8 cellular contexts compared by ENCODE assay signal in the genomic region with DNA sequence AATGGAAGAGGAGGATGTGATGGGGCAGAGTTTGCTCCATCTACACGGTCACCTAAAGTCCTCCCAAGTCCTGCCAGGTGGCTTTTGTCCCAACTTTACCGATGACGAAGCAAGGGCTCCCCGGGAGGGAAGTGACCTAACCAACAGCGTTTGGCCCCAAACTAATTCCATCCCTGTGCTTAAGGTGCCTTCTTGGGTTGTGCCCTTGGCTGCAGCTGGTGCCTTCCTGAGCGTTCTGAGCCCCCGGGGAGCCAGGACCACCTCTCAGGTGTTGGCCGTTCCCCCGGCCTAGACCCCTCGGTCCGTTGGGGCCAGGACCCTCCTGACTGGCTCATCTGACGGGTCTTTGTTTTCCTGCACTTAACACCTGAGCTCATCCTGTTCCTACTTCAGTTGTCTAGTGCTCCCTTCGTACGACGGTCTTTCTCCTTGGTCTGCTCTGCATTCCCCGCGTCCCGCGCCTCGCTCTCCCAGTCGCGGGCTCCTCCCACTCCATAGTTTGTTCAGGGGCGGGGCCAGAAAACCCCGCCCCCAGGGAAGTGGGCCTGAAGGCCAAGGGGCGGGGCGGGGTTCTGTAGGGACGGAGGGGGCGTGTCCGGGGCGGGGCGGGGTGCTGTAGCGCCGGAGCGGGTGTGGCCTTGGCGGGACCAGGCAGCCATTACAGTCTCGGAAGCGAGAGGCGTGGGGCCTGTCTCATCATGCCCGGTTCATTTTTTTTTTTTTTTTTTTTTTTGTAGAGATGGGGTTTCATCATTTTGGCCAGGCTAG. TPM values are rescaled to one million over a fixed set of nuclear protein-coding genes. Genes with fewer than 3 reads are reported as not detected.
DNase-seq lines count a peak whose midpoint lies in the region; ATAC-seq and TF ChIP-seq lines count a peak whose summit lies in the region.

No MANE protein-coding gene starts in this region.

- peak overlapping the region; percentile 91 for H3K27ac Mint-ChIP-seq in activated T-helper 17 cell treated with anti-CD3 and anti-CD28 coated beads, Interleukin-2, amount 50 U/mL, for 72 hours
- peak overlapping the region; percentile 91 for H3K27ac Mint-ChIP-seq in neural progenitor cell
- peak overlapping the region; percentile 84 to 85 for H3K27ac Mint-ChIP-seq in stimulated activated naive CD8-positive, alpha-beta T cell treated with anti-CD3 and anti-CD28 coated beads, Interleukin-15, amount 100 ng/mL, for 72 hours

- H3K9me3 ChIP-seq in Peyer's patch (no peaks in the 10 kb centered on the region), neural progenitor cell (ENCODE audit: low read depth) (no peaks in the 10 kb centered on the region)

- H3K4me3 ChIP-seq in Peyer's patch (peak overlapping the region; percentile 5 to 38 (median 22)), fibroblast of pulmonary artery (replicated peaks; ENCODE audit: low read depth, low read length) (peak overlapping the region; percentile 13), neural progenitor cell (peak overlapping the region; percentile 47)

- no peaks in the 10 kb centered on the region for H3K36me3 Mint-ChIP-seq in activated T-helper 17 cell treated with anti-CD3 and anti-CD28 coated beads, Interleukin-2, amount 50 U/mL, for 72 hours (ENCODE audit: low read depth)
- no peaks in the 10 kb centered on the region for H3K36me3 Mint-ChIP-seq in neural progenitor cell

- H3K9ac ChIP-seq in neural progenitor cell, result no peak overlapping the region

- peak overlapping the region; percentile 81 for H3K4me2 ChIP-seq in neural progenitor cell

- peak overlapping the region; percentile 79 for H3K4me3 Mint-ChIP-seq in activated T-helper 17 cell treated with anti-CD3 and anti-CD28 coated beads, Interleukin-2, amount 50 U/mL, for 72 hours
- peak overlapping the region; percentile 83 for H3K4me3 Mint-ChIP-seq in neural progenitor cell
- peak overlapping the region; percentile 91 to 96 for H3K4me3 Mint-ChIP-seq in stimulated activated naive CD8-positive, alpha-beta T cell treated with anti-CD3 and anti-CD28 coated beads, Interleukin-15, amount 100 ng/mL, for 72 hours

- DNase-seq in A172 (ENCODE audit: low spot score) (peak; percentile 66), HuH-7.5 (ENCODE audit: low spot score) (peak; percentile 89), Peyer's patch (peak; percentile 97 to 99 (median 98)), fibroblast of pulmonary artery (ENCODE audit: low read depth) (peak; percentile 87), neural progenitor cell (ENCODE audit: low spot score) (peak; percentile 98)
- peak; percentile 82 to 90 for DNase-seq in stimulated activated naive CD8-positive, alpha-beta T cell treated with anti-CD3 and anti-CD28 coated beads, Interleukin-15, amount 100 ng/mL, for 72 hours

- peaks cover 60% of the 10 kb centered on the region for H3F3A ChIP-seq in neural progenitor cell (ENCODE audit: low read depth)

- H3K27ac ChIP-seq in Peyer's patch (peak overlapping the region in 1 of 4 donors; percentile 27), neural progenitor cell (no peak overlapping the region)

- H3K79me2 ChIP-seq in neural progenitor cell (ENCODE audit: low read depth), result peaks cover 29% of the 10 kb centered on the region

- no peaks in the 10 kb centered on the region for H3K27me3 Mint-ChIP-seq in activated T-helper 17 cell treated with anti-CD3 and anti-CD28 coated beads, Interleukin-2, amount 50 U/mL, for 72 hours
- H3K27me3 Mint-ChIP-seq in neural progenitor cell (ENCODE audit: insufficient read depth, low read depth), result peaks cover 19% of the 10 kb centered on the region
- peaks cover 8% of the 10 kb centered on the region for H3K27me3 Mint-ChIP-seq in stimulated activated naive CD8-positive, alpha-beta T cell treated with anti-CD3 and anti-CD28 coated beads, Interleukin-15, amount 100 ng/mL, for 72 hours

- no peak for TF ChIP-seq POLR2A in Peyer's patch (IDR thresholded peaks at IDR 0.05)

- H3K27me3 ChIP-seq in Peyer's patch (no peaks in the 10 kb centered on the region), neural progenitor cell (peaks cover 6% of the 10 kb centered on the region)

- H3K4me1 ChIP-seq in Peyer's patch (peaks cover 0 to 14% (median 3%) of the 10 kb centered on the region in 4 donors), neural progenitor cell (peaks cover 31% of the 10 kb centered on the region)

- TF ChIP-seq CTCF in Peyer's patch (IDR thresholded peaks at IDR 0.05), result no peak
- no peak for TF ChIP-seq CTCF in fibroblast of pulmonary artery (IDR thresholded peaks at IDR 0.05; ENCODE audit: low read length, missing control alignments)
- no peak for TF ChIP-seq CTCF in neural progenitor cell (IDR thresholded peaks at IDR 0.05)

- H3K36me3 ChIP-seq in Peyer's patch, result no peaks in the 10 kb centered on the region
- no peaks in the 10 kb centered on the region for H3K36me3 ChIP-seq in neural progenitor cell

- H3K9me3 Mint-ChIP-seq in activated T-helper 17 cell treated with anti-CD3 and anti-CD28 coated beads, Interleukin-2, amount 50 U/mL, for 72 hours, result no peaks in the 10 kb centered on the region
- H3K9me3 Mint-ChIP-seq in neural progenitor cell, result no peaks in the 10 kb centered on the region
- no peaks in the 10 kb centered on the region for H3K9me3 Mint-ChIP-seq in stimulated activated naive CD8-positive, alpha-beta T cell treated with anti-CD3 and anti-CD28 coated beads, Interleukin-15, amount 100 ng/mL, for 72 hours

- no peaks in the 10 kb centered on the region for H4K20me1 ChIP-seq in neural progenitor cell (ENCODE audit: low read depth)

- peaks cover 21% of the 10 kb centered on the region for H3K4me1 Mint-ChIP-seq in activated T-helper 17 cell treated with anti-CD3 and anti-CD28 coated beads, Interleukin-2, amount 50 U/mL, for 72 hours
- peaks cover 50% of the 10 kb centered on the region for H3K4me1 Mint-ChIP-seq in neural progenitor cell
- H3K4me1 Mint-ChIP-seq in stimulated activated naive CD8-positive, alpha-beta T cell treated with anti-CD3 and anti-CD28 coated beads, Interleukin-15, amount 100 ng/mL, for 72 hours, result peaks cover 65% of the 10 kb centered on the region

- peak overlapping the region; percentile 4 for H2AFZ ChIP-seq in neural progenitor cell (replicated peaks)

- peak; percentile 57 for ATAC-seq in GM18868 (IDR thresholded peaks at IDR 0.05; ENCODE audit: unreplicated experiment)
- peak; percentile 91 for ATAC-seq in activated T-helper 17 cell treated with anti-CD3 and anti-CD28 coated beads, Interleukin-2, amount 50 U/mL, for 72 hours (replicated peaks)
- peak; percentile 88 for ATAC-seq in stimulated activated naive CD8-positive, alpha-beta T cell treated with anti-CD3 and anti-CD28 coated beads, Interleukin-15, amount 100 ng/mL, for 72 hours

RNA-seq across cellular contexts. Expression of gene ZSCAN10, which starts 0.8 kb away (rescaled TPM):
- not detected in 2 replicates for total RNA-seq in A172 (2014; rRNA removed; shearing (Covaris generic))
- total RNA-seq in Peyer's patch (not detected), neural progenitor cell (ENCODE audit: low replicate concordance) (5.4 and 16.2 TPM in 2 replicates)
- under 1 TPM; 0.34 to 0.45 TPM for total RNA-seq in activated T-helper 17 cell treated with anti-CD3 and anti-CD28 coated beads, Interleukin-2, amount 50 U/mL, for 72 hours

RNA-seq across cellular contexts. Expression of gene ZNF205, which starts 12.5 kb away (rescaled TPM):
- 21.0 and 22.4 TPM in 2 replicates for total RNA-seq in A172 (2014; rRNA removed; shearing (Covaris generic))
- total RNA-seq in Peyer's patch, result 10 to 100 TPM in 3 of 4 donors, 1 to 10 TPM in 1; 5.0 to 24.6 (median 16.2) TPM
- not detected for total RNA-seq in activated T-helper 17 cell treated with anti-CD3 and anti-CD28 coated beads, Interleukin-2, amount 50 U/mL, for 72 hours
- total RNA-seq in neural progenitor cell (ENCODE audit: low replicate concordance), result 5.4 and 19.6 TPM in 2 replicates

RNA-seq across cellular contexts. Expression of gene IL32, which starts 34.5 kb away (rescaled TPM):
- 113 and 115 TPM in 2 replicates for total RNA-seq in A172 (2014; rRNA removed; shearing (Covaris generic))
- total RNA-seq in Peyer's patch, result 100 to 1,000 TPM in 3 of 4 donors, 10 to 100 TPM in 1; 93.3 to 676 (median 590) TPM
- total RNA-seq in activated T-helper 17 cell treated with anti-CD3 and anti-CD28 coated beads, Interleukin-2, amount 50 U/mL, for 72 hours, result 1,000 to 10,000 TPM; 3,603 to 3,666 TPM
- 1.4 TPM in 1 of 2 replicates, not detected in the other for total RNA-seq in neural progenitor cell (ENCODE audit: low replicate concordance)

RNA-seq across cellular contexts. Expression of gene ZNF213, which starts 34.9 kb away (rescaled TPM):
- total RNA-seq in A172 (2014; rRNA removed; shearing (Covaris generic)), result 2.1 and 4.6 TPM in 2 replicates
- total RNA-seq in Peyer's patch, result 10 to 100 TPM; 14.9 to 40.6 (median 18.4) TPM
- 1 to 10 TPM; 6.4 to 8.6 TPM for total RNA-seq in activated T-helper 17 cell treated with anti-CD3 and anti-CD28 coated beads, Interleukin-2, amount 50 U/mL, for 72 hours
- 1.3 and 4.0 TPM in 2 replicates for total RNA-seq in neural progenitor cell (ENCODE audit: low replicate concordance)

RNA-seq across cellular contexts. Expression of gene MMP25, which starts 53.6 kb away (rescaled TPM):
- total RNA-seq in A172 (2014; rRNA removed; shearing (Covaris generic)), result 0.53 and 1.6 TPM in 2 replicates
- total RNA-seq in Peyer's patch (1 to 10 TPM in 3 of 4 donors, not detected in 1; 1.4 to 3.3 (median 2.4) TPM), neural progenitor cell (ENCODE audit: low replicate concordance) (0.58 and 0.62 TPM in 2 replicates)
- total RNA-seq in activated T-helper 17 cell treated with anti-CD3 and anti-CD28 coated beads, Interleukin-2, amount 50 U/mL, for 72 hours, result 1 to 10 TPM; 5.9 to 7.1 TPM

Comparison
In these comparisons a context has a peak if more than half of its experiments do, and no peak if none do; other contexts are left out.
1. RNA of gene IL32, which starts 34.5 kb away (total RNA-seq): 3,603 to 3,666 TPM in activated T-helper 17 cell treated with anti-CD3 and anti-CD28 coated beads, Interleukin-2, amount 50 U/mL, for 72 hours, 93.3 to 676 TPM in Peyer's patch and 113 to 115 TPM in A172; 1.4 TPM in neural progenitor cell; every median in the first group is over 10 times any median in the second.
2. Peak in every context shown above with its lines, with median percentiles within 50 percentile points of each other: DNase-seq, ATAC-seq, H3K4me3 ChIP-seq, H3K27ac Mint-ChIP-seq and H3K4me3 Mint-ChIP-seq.